8 cellular contexts compared by ENCODE assay signal in the genomic region with DNA sequence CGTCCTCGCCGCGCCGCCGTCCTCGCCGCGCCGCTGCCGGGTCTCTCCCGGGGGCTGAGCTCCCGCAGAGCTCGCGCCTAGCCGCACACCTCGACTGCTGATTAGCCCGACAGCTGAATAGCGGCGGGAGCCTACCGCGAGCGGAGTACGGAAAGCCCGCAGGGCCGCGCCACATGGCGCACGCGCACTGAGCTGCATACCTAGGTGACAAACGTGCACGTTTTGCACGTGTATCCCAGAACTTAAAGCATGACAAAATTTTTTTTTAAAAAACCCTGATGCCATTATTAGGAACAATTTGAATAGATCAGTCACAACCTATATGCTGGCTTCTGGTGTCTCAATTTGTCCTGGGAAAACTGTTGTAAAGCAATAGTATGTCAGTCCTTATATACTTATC. TPM values are rescaled to one million over a fixed set of nuclear protein-coding genes. Genes with fewer than 3 reads are reported as not detected.
DNase-seq lines count a peak whose midpoint lies in the region; ATAC-seq, FAIRE-seq and TF ChIP-seq lines count a peak whose summit lies in the region.

A gene with protein sequence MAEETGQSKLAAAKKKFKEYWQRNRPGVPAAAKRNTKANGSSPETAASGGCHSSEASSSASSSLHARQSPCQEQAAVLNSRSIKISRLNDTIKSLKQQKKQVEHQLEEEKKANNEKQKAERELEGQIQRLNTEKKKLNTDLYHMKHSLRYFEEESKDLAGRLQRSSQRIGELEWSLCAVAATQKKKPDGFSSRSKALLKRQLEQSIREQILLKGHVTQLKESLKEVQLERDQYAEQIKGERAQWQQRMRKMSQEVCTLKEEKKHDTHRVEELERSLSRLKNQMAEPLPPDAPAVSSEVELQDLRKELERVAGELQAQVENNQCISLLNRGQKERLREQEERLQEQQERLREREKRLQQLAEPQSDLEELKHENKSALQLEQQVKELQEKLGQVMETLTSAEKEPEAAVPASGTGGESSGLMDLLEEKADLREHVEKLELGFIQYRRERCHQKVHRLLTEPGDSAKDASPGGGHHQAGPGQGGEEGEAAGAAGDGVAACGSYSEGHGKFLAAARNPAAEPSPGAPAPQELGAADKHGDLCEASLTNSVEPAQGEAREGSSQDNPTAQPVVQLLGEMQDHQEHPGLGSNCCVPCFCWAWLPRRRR (minus strand): TSS at position 122 of the 400 bp plus-strand sequence. CDS start 48,117 bp downstream, outside the sequence.

- RAD21 ChIA-PET in HCT116 (lab: Charles Lee; ENCODE audit: low non-redundant PET in 1 of 2, low total read pairs in 2 of 2, uncharacterized antibody in 2 of 2, unreplicated experiment in 2 of 2) = no interaction called here

- H3K9me3 Mint-ChIP-seq in WTC11 = 0 out of 2 replicates have a peak, but pooled peaks cover 3% of the 10 kb centered on the region

- no peak for FAIRE-seq in keratinocyte (lab: Jason Lieb, UNC)

- no peak for TF ChIP-seq POLR2A in HCT116 (IDR thresholded peaks at IDR 0.05; ENCODE audit: borderline replicate concordance, extremely low read depth, insufficient read depth, insufficient read length)

- DNase-seq in ELF-1 (ENCODE audit: low read depth, low spot score) = peak; percentile 41
- peak; percentile 62 for DNase-seq in HCT116 (ENCODE audit: low read depth, low spot score)
- DNase-seq in NCI-H1417 treated with DMSO at 0.1 percent for 48 hours (lab: John Stamatoyannopoulos, UW) = peak; percentile 75
- DNase-seq in WTC11 (ENCODE audit: low spot score) = peak; percentile 49
- DNase-seq in cardiac fibroblast (ENCODE audit: low read depth in 2 of 2) = peak; percentile 59 to 64
- peak; percentile 41 for DNase-seq in keratinocyte (ENCODE audit: low read depth, low spot score)
- peak; percentile 64 to 81 for DNase-seq in stimulated activated CD4-positive, alpha-beta T cell treated with anti-CD3 and anti-CD28 coated beads, Interleukin-15, amount 100 ng/mL, for 1 hour (ENCODE audit: low read depth in 1 of 2, low spot score in 1 of 2)

- H3K4me3 Mint-ChIP-seq in WTC11 = peak within 1 kb of the TSS; percentile 66

- peaks cover 48% of the 10 kb centered on the region for H3K27me3 Mint-ChIP-seq in WTC11 (ENCODE audit: low read depth)

- TF ChIP-seq CTCF in HCT116 (IDR thresholded peaks at IDR 0.05 in 2 of 3, conservative IDR thresholded peaks at IDR 0.05 in 1 of 3; ENCODE audit: borderline replicate concordance in 1 of 3, insufficient read depth in 1 of 3, low read depth in 2 of 3, low read length in 2 of 3) (no peak), WTC11 (IDR thresholded peaks at IDR 0.05) (no peak), cardiac fibroblast (IDR thresholded peaks at IDR 0.05; ENCODE audit: low read depth, low read length) (no peak), keratinocyte (optimal IDR thresholded peaks at IDR 0.05 in 1 of 3, IDR thresholded peaks at IDR 0.05 in 1 of 3, conservative IDR thresholded peaks at IDR 0.05 in 1 of 3; ENCODE audit: extremely low read depth in 1 of 3, insufficient read depth in 2 of 3, low read length in 3 of 3) (no peak)

- dilution Hi-C loops in keratinocyte (cut with MboI; ENCODE audit: extremely low pct_ligation_motif_present, low sequenced_read_pairs) = no loop called here

- intact Hi-C loops in HCT116 (cut with micrococcal nuclease) = loop anchor here (5.0 kb wide), 1 partner anchor 65 kb away; no protein-coding TSS in a partner anchor

- POLR2A ChIA-PET in HCT116 (lab: Charles Lee) (no interaction called here), WTC11 (lab: Charles Lee) (no interaction called here)

- peak; percentile 78 for ATAC-seq in HCT116
- ATAC-seq in WTC11 = peak; percentile 34; the same call in 1 of the 2 replicates
- no peak for ATAC-seq in HG02759 (IDR thresholded peaks at IDR 0.05; ENCODE audit: unreplicated experiment)

- TF ChIP-seq RAD21 in HCT116 (IDR thresholded peaks at IDR 0.05; ENCODE audit: low read depth) = no peak

- H3K9me1 ChIP-seq in keratinocyte (ENCODE audit: control insufficient read depth, extremely low read depth, insufficient read depth, low read length) = no peaks in the 10 kb centered on the region

- H4K20me1 ChIP-seq in HCT116 (ENCODE audit: insufficient read depth) (no peaks in the 10 kb centered on the region), keratinocyte (ENCODE audit: control insufficient read depth, extremely low read depth, insufficient read depth, low read length) (no peaks in the 10 kb centered on the region)

- peaks cover 0 to 11% of the 10 kb centered on the region in 2 experiments; a peak in 2 of 4 replicates for H3K4me1 ChIP-seq in HCT116 (ENCODE audit: control insufficient read depth in 1 of 2, insufficient read depth in 2 of 2, low read length in 2 of 2)
- H3K4me1 ChIP-seq in keratinocyte (ENCODE audit: control insufficient read depth, extremely low read depth, insufficient read depth, low read length) = peaks cover 12% of the 10 kb centered on the region

- no peaks in the 10 kb centered on the region for H3K36me3 Mint-ChIP-seq in WTC11

- no peak within 1 kb of the TSS for H3K27ac Mint-ChIP-seq in WTC11

- H3K36me3 ChIP-seq in HCT116 (ENCODE audit: control insufficient read depth in 1 of 2, insufficient read depth in 2 of 2, low read length in 2 of 2) (no peaks in the 10 kb centered on the region), keratinocyte (ENCODE audit: control insufficient read depth in 2 of 2, extremely low read depth in 1 of 2, insufficient read depth in 2 of 2, low read length in 2 of 2) (peaks cover 1 to 5% of the 10 kb centered on the region in 2 experiments)

- H3K9me3 ChIP-seq in HCT116 (ENCODE audit: control insufficient read depth in 1 of 2, insufficient read depth in 1 of 2, low read depth in 1 of 2, low read length in 2 of 2) (no peaks in the 10 kb centered on the region), keratinocyte (ENCODE audit: control insufficient read depth, low read depth, low read length) (no peaks in the 10 kb centered on the region)

- H3K4me2 ChIP-seq in HCT116 (ENCODE audit: low read length) = peak within 1 kb of the TSS; percentile 67
- peak within 1 kb of the TSS; percentile 90 for H3K4me2 ChIP-seq in keratinocyte (ENCODE audit: control insufficient read depth, extremely low read depth, insufficient read depth, low read depth, low read length)

- H3K27me3 ChIP-seq in HCT116 (ENCODE audit: insufficient read depth, low read length) (no peaks in the 10 kb centered on the region), keratinocyte (ENCODE audit: control insufficient read depth, extremely low read depth, insufficient read depth, low read length) (no peaks in the 10 kb centered on the region)

- peak within 1 kb of the TSS; percentile 51; the same call in 1 of the 2 replicates for H3K27ac ChIP-seq in HCT116 (ENCODE audit: low read depth, low read length)
- no peak within 1 kb of the TSS for H3K27ac ChIP-seq in keratinocyte (ENCODE audit: control insufficient read depth, insufficient read depth, low read length)

- BruUV-seq in HCT116 (replicated peaks; lab: Mats Ljungman, UMichigan) = no TSS peak

- H3K9me2 ChIP-seq in HCT116 (ENCODE audit: insufficient read depth) = no peaks in the 10 kb centered on the region

- H3K9ac ChIP-seq in HCT116 (ENCODE audit: low read length) (peak within 1 kb of the TSS; percentile 53), keratinocyte (ENCODE audit: control insufficient read depth, extremely low read depth, insufficient read depth, low read length) (peak within 1 kb of the TSS; percentile 77)

- peak within 1 kb of the TSS; percentile 44 to 57 for H3K4me3 ChIP-seq in HCT116 (replicated peaks in 1 of 2; ENCODE audit: low read depth in 1 of 2, low read length in 2 of 2)
- H3K4me3 ChIP-seq in cardiac fibroblast (replicated peaks in 1 of 2; ENCODE audit: low read depth in 2 of 2, low read length in 2 of 2) = peak within 1 kb of the TSS; percentile 54 to 59
- H3K4me3 ChIP-seq in keratinocyte (ENCODE audit: control insufficient read depth in 2 of 3, extremely low read depth in 1 of 3, insufficient read depth in 2 of 3, low read depth in 1 of 3, low read length in 3 of 3) = peak within 1 kb of the TSS; percentile 47 to 84 (median 66)

- no peaks in the 10 kb centered on the region for H3K4me1 Mint-ChIP-seq in WTC11

- CTCF ChIA-PET in HCT116 (lab: Charles Lee) (no interaction called here), WTC11 (lab: Charles Lee) (no interaction called here)

- H2AFZ ChIP-seq in HCT116 (ENCODE audit: low read depth, low read length, poor library complexity, severe bottlenecking) (peak within 1 kb of the TSS; percentile 67), keratinocyte (ENCODE audit: control insufficient read depth, low read length) (peak within 1 kb of the TSS; percentile 69)

- peaks cover 8% of the 10 kb centered on the region for H3K79me2 ChIP-seq in HCT116 (ENCODE audit: insufficient read depth, low read length)
- H3K79me2 ChIP-seq in keratinocyte (ENCODE audit: control insufficient read depth, insufficient read depth, low read length) = peaks cover 19% of the 10 kb centered on the region

TF ChIP-seq in HCT116, 20 proteins besides CTCF, POLR2A, EP300 and RAD21:
- peak; percentile 58 for TF ChIP-seq POLR2AphosphoS5 (IDR thresholded peaks at IDR 0.05; ENCODE audit: low read depth, low read length)
- TF ChIP-seq SRF (IDR thresholded peaks at IDR 0.05; ENCODE audit: low read depth) = no peak
- TF ChIP-seq, protein P1, sequence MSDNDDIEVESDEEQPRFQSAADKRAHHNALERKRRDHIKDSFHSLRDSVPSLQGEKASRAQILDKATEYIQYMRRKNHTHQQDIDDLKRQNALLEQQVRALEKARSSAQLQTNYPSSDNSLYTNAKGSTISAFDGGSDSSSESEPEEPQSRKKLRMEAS (IDR thresholded peaks at IDR 0.05) = peak; percentile 94

TF ChIP-seq in WTC11, 78 proteins besides CTCF, POLR2A, EP300 and RAD21 (continues in another document):
- TF ChIP-seq HMGA2 (CRISPR knock-in tag; IDR thresholded peaks at IDR 0.05) (no peak), ZNF232 (CRISPR knock-in tag; IDR thresholded peaks at IDR 0.05) (no peak), TEAD4 (CRISPR knock-in tag; IDR thresholded peaks at IDR 0.05) (no peak)

RNA-seq across cellular contexts. Expression of the gene that starts here (rescaled TPM):
- total RNA-seq in HCT116 (2021; ENCODE audit: unreplicated experiment) = 37.2 TPM
- 29.9 and 32.5 TPM in 2 replicates for polyA plus RNA-seq in HCT116 (2012)
- total RNA-seq in WTC11 (2021) = 37.2 to 41.3 TPM (median 39.8 TPM) in 3 replicates
- polyA plus RNA-seq in keratinocyte = 27.2 to 54.9 TPM (median 42.0 TPM) in 3 replicates
- polyA plus RNA-seq in keratinocyte (2011; ENCODE audit: low read depth) = 86.5 TPM
- polyA plus RNA-seq in keratinocyte (2011; cell fraction: cytosol; rRNA removed) = 1.3 and 2.8 TPM in 2 replicates
- 350 and 354 TPM in 2 replicates for polyA plus RNA-seq in keratinocyte (2011; cell fraction: nucleus; rRNA removed)
- polyA plus RNA-seq in keratinocyte (2012; ENCODE audit: low replicate concordance) = 14.6 and 31.7 TPM in 2 replicates
- 4.1 to 19.3 TPM (median 7.1 TPM) in 3 replicates for polyA minus RNA-seq in keratinocyte
- polyA minus RNA-seq in keratinocyte (2011; cell fraction: cytosol; rRNA and poly(A)+ RNA removed) = 5.2 TPM
- polyA minus RNA-seq in keratinocyte (2011; cell fraction: nucleus; rRNA and poly(A)+ RNA removed) = 14.5 and 37.4 TPM in 2 replicates
